Comparison of ENCODE assay signal across 1 cellular context in genomic region chr21:43790053-43790524, GRCh38.
TF ChIP-seq lines count a peak whose summit lies in the region.

No MANE protein-coding gene starts in this region.

TF ChIP-seq in GM12878, 131 proteins besides CTCF, POLR2A, EP300 and RAD21 (continued from another document):
- TF ChIP-seq HSF1 (IDR thresholded peaks at IDR 0.05; ENCODE audit: low read depth, low read length) (no peak), LARP7 (IDR thresholded peaks at IDR 0.05) (no peak), MYC (IDR thresholded peaks at IDR 0.05; ENCODE audit: insufficient read depth, insufficient read length, insufficient replicate concordance, low read length, severe bottlenecking) (no peak), CREM (IDR thresholded peaks at IDR 0.05; ENCODE audit: low read depth) (no peak), BCL3 (IDR thresholded peaks at IDR 0.05; ENCODE audit: borderline replicate concordance, insufficient read depth, low read depth, low read length, poor library complexity, severe bottlenecking) (no peak), BRCA1 (IDR thresholded peaks at IDR 0.05; ENCODE audit: low read depth, low read length) (no peak), ZNF384 (IDR thresholded peaks at IDR 0.05; ENCODE audit: borderline replicate concordance, low read depth, low read length) (no peak), ZSCAN29 (IDR thresholded peaks at IDR 0.05) (no peak), EED (IDR thresholded peaks at IDR 0.05; ENCODE audit: low read depth) (no peak), ZNF24 (IDR thresholded peaks at IDR 0.05) (no peak), CBX5 (IDR thresholded peaks at IDR 0.05; ENCODE audit: low read depth) (no peak), PRDM15 (CRISPR knock-in tag; IDR thresholded peaks at IDR 0.05) (no peak), SKIL (IDR thresholded peaks at IDR 0.05; ENCODE audit: low read depth, poor library complexity, severe bottlenecking) (no peak), SPI1 (IDR thresholded peaks at IDR 0.05; ENCODE audit: borderline replicate concordance, insufficient read depth, low read depth, low read length) (no peak), NR2C1 (IDR thresholded peaks at IDR 0.05) (no peak), NFYA (IDR thresholded peaks at IDR 0.05; ENCODE audit: borderline replicate concordance, low read depth, low read length) (no peak)
